In the genomic region with DNA sequence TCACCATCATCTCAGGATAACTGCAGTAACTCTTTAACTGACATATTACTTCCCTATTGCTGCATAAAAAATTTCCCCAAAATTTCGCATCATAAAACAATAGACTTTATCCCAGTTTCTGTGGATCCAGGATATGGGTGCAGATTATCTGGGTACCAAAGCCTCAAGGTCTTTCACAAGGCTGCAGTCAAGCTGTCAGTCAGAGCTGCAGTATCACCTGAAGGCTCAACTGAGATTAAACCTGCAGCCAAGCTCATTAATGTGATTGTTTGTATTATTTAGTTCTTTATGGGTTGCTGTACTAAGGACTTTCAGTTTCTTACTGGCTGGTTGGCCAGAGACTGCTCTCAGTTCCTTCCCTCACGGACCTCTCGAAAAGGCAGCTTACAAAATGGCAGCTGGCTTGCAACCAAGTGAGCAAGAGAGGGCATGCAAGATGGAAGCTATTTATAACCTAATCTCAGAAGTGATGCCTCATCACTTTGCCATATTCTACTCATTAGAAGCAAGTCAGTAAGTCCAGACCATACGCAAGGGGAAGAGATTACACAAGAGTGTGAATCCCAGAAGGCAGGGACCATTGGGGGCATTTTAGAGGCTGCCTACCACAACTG, we compare ENCODE assay signal across 8 cellular contexts.
DNase-seq lines count a peak whose midpoint lies in the region; ATAC-seq and TF ChIP-seq lines count a peak whose summit lies in the region.

No MANE protein-coding gene starts in this region.

- peak; percentile 77 for DNase-seq in EH (ENCODE audit: low read depth)
- DNase-seq in erythroblast (lab: John Stamatoyannopoulos, UW) = peak; percentile 25 to 42
- no peak for DNase-seq in activated gamma-delta T cell treated with Interleukin-2 at 50 U/mL for 16 hours
- no peak for DNase-seq in RKO (ENCODE audit: low spot score)
- no peak for DNase-seq in middle frontal gyrus (ENCODE audit: extremely low spot score, low spot score)
- DNase-seq in activated naive CD4-positive, alpha-beta T cell treated with Interleukin-2 at 50 U/mL for 16 hours = no peak

- no peak for TF ChIP-seq POLR2A in erythroblast (IDR thresholded peaks at IDR 0.05; ENCODE audit: low read length)

- ATAC-seq in GM19455 (IDR thresholded peaks at IDR 0.05; ENCODE audit: unreplicated experiment) (peak; percentile 97), HG03175 (IDR thresholded peaks at IDR 0.05; ENCODE audit: unreplicated experiment) (peak; percentile 96)

Comparison
In these comparisons a context has a peak if more than half of its experiments do, and no peak if none do; other contexts are left out.
1. DNase-seq: peak in EH (single experiment) and erythroblast (2 of 2); none in activated gamma-delta T cell treated with Interleukin-2 at 50 U/mL for 16 hours (single experiment), RKO (single experiment), middle frontal gyrus (single experiment) and activated naive CD4-positive, alpha-beta T cell treated with Interleukin-2 at 50 U/mL for 16 hours (single experiment).